7 cellular contexts compared by ENCODE assay signal in genomic region chr9:112012026-112012902, GRCh38.
A peak's percentile ranks its signal among the peaks of the same experiment; 100 is the strongest.
DNase-seq lines count a peak whose midpoint lies in the region; ATAC-seq, FAIRE-seq and TF ChIP-seq lines count a peak whose summit lies in the region.

No MANE protein-coding gene starts in this region.

- H3K27ac ChIP-seq in gastrocnemius medialis, result peak overlapping the region; percentile 59 to 85 (median 80)

- TF ChIP-seq POLR2A in GM12891 (IDR thresholded peaks at IDR 0.05; ENCODE audit: low read depth, low read length) (no peak; the same call in 1 of the 2 replicates), gastrocnemius medialis (IDR thresholded peaks at IDR 0.05) (peak in 1 of 2 donors; percentile 17)

- H3K36me3 ChIP-seq in gastrocnemius medialis, result no peaks in the 10 kb centered on the region

- CTCF ChIA-PET in activated CD8-positive, alpha-beta T cell treated with anti-CD3 and anti-CD28 coated beads for 36 hours (lab: Charles Lee), result interaction anchor here (0.7 to 1.6 kb wide), 4 partner anchors 18 to 379 kb away, joined by 3 to 5 read pairs (median 4); no protein-coding TSS in a partner anchor

- DNase-seq in GM12891 (ENCODE audit: insufficient read length, low spot score) (no peak), HT1080 (ENCODE audit: low read depth) (peak; percentile 97), head of caudate nucleus (peak in 33 of 42 donors; percentile 13 to 86 (median 35)), gastrocnemius medialis (peak; percentile 62 to 79), NCI-H1105 (lab: John Stamatoyannopoulos, UW) (no peak)
- peak; percentile 22 for DNase-seq in activated CD8-positive, alpha-beta T cell treated with anti-CD3 and anti-CD28 coated beads for 36 hours

- no peaks in the 10 kb centered on the region for H3K9me3 Mint-ChIP-seq in activated CD8-positive, alpha-beta T cell treated with anti-CD3 and anti-CD28 coated beads for 36 hours

- POLR2A ChIA-PET in activated CD8-positive, alpha-beta T cell treated with anti-CD3 and anti-CD28 coated beads for 36 hours (lab: Charles Lee), result interaction anchor here (0.6 to 1.2 kb wide), 4 partner anchors 18 to 116 kb away, joined by 3 to 9 read pairs (median 3); partner anchors contain the start of gene UGCG

- peak overlapping the region; percentile 47 for H3K27ac Mint-ChIP-seq in activated CD8-positive, alpha-beta T cell treated with anti-CD3 and anti-CD28 coated beads for 36 hours

- H3K27me3 Mint-ChIP-seq in activated CD8-positive, alpha-beta T cell treated with anti-CD3 and anti-CD28 coated beads for 36 hours, result peaks cover 6% of the 10 kb centered on the region

- intact Hi-C loops in activated CD8-positive, alpha-beta T cell treated with anti-CD3 and anti-CD28 coated beads for 36 hours (cut with micrococcal nuclease), result no loop called here
- intact Hi-C loops in head of caudate nucleus (cut with DNase I) (no loop called here), gastrocnemius medialis (cut with DNase I; ENCODE audit: low total_unique reads) (loop anchor here (2.0 to 5.0 kb wide), 2 partner anchors 53 to 60 kb away; no protein-coding TSS in a partner anchor)

- peak; percentile 89 for FAIRE-seq in GM12891 (lab: Jason Lieb, UNC)

- no peak overlapping the region for H3K4me3 ChIP-seq in gastrocnemius medialis

- peaks cover 18 to 25% of the 10 kb centered on the region in 2 donors for H3K4me1 ChIP-seq in gastrocnemius medialis

- H3K4me3 Mint-ChIP-seq in activated CD8-positive, alpha-beta T cell treated with anti-CD3 and anti-CD28 coated beads for 36 hours, result no peak overlapping the region

- ATAC-seq in GM21528 (IDR thresholded peaks at IDR 0.05; ENCODE audit: low FRiP score, unreplicated experiment) (peak; percentile 82), gastrocnemius medialis (peak; percentile 92 to 93)
- peak; percentile 90 for ATAC-seq in activated CD8-positive, alpha-beta T cell treated with anti-CD3 and anti-CD28 coated beads for 36 hours

- no peak for TF ChIP-seq CTCF in activated CD8-positive, alpha-beta T cell treated with anti-CD3 and anti-CD28 coated beads for 36 hours (IDR thresholded peaks at IDR 0.05)
- no peak for TF ChIP-seq CTCF in gastrocnemius medialis (IDR thresholded peaks at IDR 0.05 in 4 of 5, conservative IDR thresholded peaks at IDR 0.05 in 1 of 5)

- H3K4me1 Mint-ChIP-seq in activated CD8-positive, alpha-beta T cell treated with anti-CD3 and anti-CD28 coated beads for 36 hours (ENCODE audit: low read depth), result peaks cover 36% of the 10 kb centered on the region

- in situ Hi-C loops in gastrocnemius medialis (cut with MboI; ENCODE audit: low sequenced_read_pairs in 4 of 4), result loop anchor here in 1 of 4 donors (25.0 kb wide), 1 partner anchor 100 kb away; no protein-coding TSS in a partner anchor

- no peaks in the 10 kb centered on the region for H3K9me3 ChIP-seq in gastrocnemius medialis

- no peaks in the 10 kb centered on the region for H3K27me3 ChIP-seq in gastrocnemius medialis

- no peaks in the 10 kb centered on the region for H3K36me3 Mint-ChIP-seq in activated CD8-positive, alpha-beta T cell treated with anti-CD3 and anti-CD28 coated beads for 36 hours (ENCODE audit: low read depth)

TF ChIP-seq in GM12891, 5 proteins besides CTCF, POLR2A, EP300 and RAD21:
- TF ChIP-seq TAF1 (IDR thresholded peaks at IDR 0.05; ENCODE audit: low read depth, low read length) (0 out of 2 replicates have a peak, but pooled peaks have one; percentile 14), POLR2AphosphoS5 (IDR thresholded peaks at IDR 0.05; ENCODE audit: low read depth, low read length) (0 out of 2 replicates have a peak, but pooled peaks have one; percentile 37), SPI1 (IDR thresholded peaks at IDR 0.05; ENCODE audit: low read depth, low read length) (peak; percentile 94), PAX5 (IDR thresholded peaks at IDR 0.05; ENCODE audit: insufficient read depth, low read length, severe bottlenecking) (peak; percentile 42), POU2F2 (IDR thresholded peaks at IDR 0.05; ENCODE audit: low read depth, low read length) (0 out of 2 replicates have a peak, but pooled peaks have one; percentile 7)

Comparison
In these comparisons a context has a peak if more than half of its experiments do, and no peak if none do; other contexts are left out.
1. DNase-seq: peak in HT1080 (single experiment), activated CD8-positive, alpha-beta T cell treated with anti-CD3 and anti-CD28 coated beads for 36 hours (single experiment), head of caudate nucleus (33 of 42) and gastrocnemius medialis (2 of 2); none in GM12891 (single experiment) and NCI-H1105 (single experiment).
2. Peak in every context shown above with its lines, with median percentiles within 50 percentile points of each other: ATAC-seq.